18 cellular contexts compared by ENCODE assay signal in the genomic region with DNA sequence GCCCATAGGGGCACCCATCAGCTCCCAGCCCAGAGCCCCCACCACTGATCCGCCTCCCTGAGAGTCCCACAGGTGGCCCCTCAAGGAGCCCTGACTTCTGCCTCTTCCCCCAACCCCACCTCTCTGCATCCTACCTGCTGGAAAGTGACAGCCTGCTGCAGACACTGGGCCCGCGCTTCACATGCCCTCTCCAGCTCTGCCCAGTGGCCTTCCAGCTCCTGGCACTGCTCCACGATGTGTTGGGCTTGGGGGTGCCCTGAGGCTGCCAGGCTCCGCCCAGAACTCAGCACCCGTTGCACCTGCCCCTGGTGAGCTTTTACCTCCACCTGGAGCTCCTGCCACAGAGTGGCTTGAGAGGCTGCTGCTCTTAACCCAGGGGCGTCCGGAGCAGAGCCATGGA.
"Had no signal": no experiment of that assay in that cellular context is flagged by ENCODE, and none has a peak within 500 bp of the region (broad histone marks: within the 10 kb centered on the region; RNA-seq: fewer than 3 reads in every experiment).

No MANE protein-coding gene starts in this region.

- ATAC-seq: activated CD8-positive, alpha-beta T cell treated with anti-CD3 and anti-CD28 coated beads, Interleukin-2, amount 10 ng/mL, durations not matched to agents 7 days and 5 days; left lung; natural killer cell treated with Interleukin-12 subunit alpha and Interleukin-12 subunit beta and Interleukin-15 and Interleukin-18, amount 100 ng/mL, for 72 hours; right lobe of liver had no signal

- H3K27ac Mint-ChIP-seq: activated CD4-positive, alpha-beta T cell treated with anti-CD3 and anti-CD28 coated beads, Interleukin-2, amount 10 ng/mL, durations not matched to agents 7 days and 5 days; activated CD8-positive, alpha-beta T cell treated with anti-CD3 and anti-CD28 coated beads, Interleukin-2, amount 10 ng/mL, durations not matched to agents 7 days and 5 days; activated T-cell treated with anti-CD3 and anti-CD28 coated beads, Interleukin-2, amount 50 U/mL, for 24 hours; mesothelial cell of epicardium; natural killer cell treated with Interleukin-12 subunit alpha and Interleukin-12 subunit beta and Interleukin-15 and Interleukin-18, amount 100 ng/mL, for 72 hours; type B pancreatic cell had no signal

- H3K4me3 Mint-ChIP-seq: activated CD4-positive, alpha-beta T cell treated with anti-CD3 and anti-CD28 coated beads, Interleukin-2, amount 10 ng/mL, durations not matched to agents 7 days and 5 days; activated CD8-positive, alpha-beta T cell treated with anti-CD3 and anti-CD28 coated beads, Interleukin-2, amount 10 ng/mL, durations not matched to agents 7 days and 5 days; activated T-cell treated with anti-CD3 and anti-CD28 coated beads, Interleukin-2, amount 50 U/mL, for 24 hours; mesothelial cell of epicardium; natural killer cell treated with Interleukin-12 subunit alpha and Interleukin-12 subunit beta and Interleukin-15 and Interleukin-18, amount 100 ng/mL, for 72 hours; type B pancreatic cell had no signal

- H3K9me3 Mint-ChIP-seq: activated CD4-positive, alpha-beta T cell treated with anti-CD3 and anti-CD28 coated beads, Interleukin-2, amount 10 ng/mL, durations not matched to agents 7 days and 5 days; activated T-cell treated with anti-CD3 and anti-CD28 coated beads, Interleukin-2, amount 50 U/mL, for 24 hours; mesothelial cell of epicardium; natural killer cell treated with Interleukin-12 subunit alpha and Interleukin-12 subunit beta and Interleukin-15 and Interleukin-18, amount 100 ng/mL, for 72 hours; type B pancreatic cell had no signal

- H3K27me3 Mint-ChIP-seq: activated CD4-positive, alpha-beta T cell treated with anti-CD3 and anti-CD28 coated beads, Interleukin-2, amount 10 ng/mL, durations not matched to agents 7 days and 5 days; activated T-cell treated with anti-CD3 and anti-CD28 coated beads, Interleukin-2, amount 50 U/mL, for 24 hours; natural killer cell treated with Interleukin-12 subunit alpha and Interleukin-12 subunit beta and Interleukin-15 and Interleukin-18, amount 100 ng/mL, for 72 hours; type B pancreatic cell had no signal

- H3K36me3 Mint-ChIP-seq: mesothelial cell of epicardium; natural killer cell treated with Interleukin-12 subunit alpha and Interleukin-12 subunit beta and Interleukin-15 and Interleukin-18, amount 100 ng/mL, for 72 hours had no signal

- H3K4me1 Mint-ChIP-seq: mesothelial cell of epicardium had no signal

- DNase-seq: activated CD4-positive, alpha-beta T cell treated with anti-CD3 and anti-CD28 coated beads, Interleukin-2, amount 10 ng/mL, durations not matched to agents 7 days and 5 days; activated CD4-positive, CD25-positive, alpha-beta regulatory T cell; activated CD8-positive, alpha-beta T cell treated with anti-CD3 and anti-CD28 coated beads, Interleukin-2, amount 10 ng/mL, durations not matched to agents 7 days and 5 days; activated effector memory CD4-positive, alpha-beta T cell treated with Interleukin-2 at 50 U/mL for 16 hours; activated naive CD4-positive, alpha-beta T cell treated with anti-CD3 and anti-CD28 coated beads, Interleukin-2, amount 50 U/mL, for 16 hours; activated T-cell treated with anti-CD3 and anti-CD28 coated beads, Interleukin-2, amount 50 U/mL, for 24 hours; erythroblast; foreskin melanocyte; hypothalamus; right lobe of liver; small intestine; stimulated activated CD4-positive, alpha-beta T cell treated with anti-CD3 and anti-CD28 coated beads, Interleukin-4, amount 100 ng/mL, for 1 hour; stomach; testis had no signal
